8 cellular contexts compared by ENCODE assay signal in genomic region chr17:80426671-80427326, GRCh38. TPM values are rescaled to one million over a fixed set of nuclear protein-coding genes. Genes with fewer than 3 reads are reported as not detected.
DNase-seq lines count a peak whose midpoint lies in the region; ATAC-seq and TF ChIP-seq lines count a peak whose summit lies in the region.

No MANE protein-coding gene starts in this region.

- H3K4me1 Mint-ChIP-seq in T-helper 2 cell treated with Interferon-gamma antibody and Interleukin-4, amounts not matched to agents 5 μg/mL and 100 μg/mL, for 36 hours (ENCODE audit: low read depth): peaks cover 7% of the 10 kb centered on the region

- H3K36me3 ChIP-seq in BLaER1: no peaks in the 10 kb centered on the region
- H3K36me3 ChIP-seq in sigmoid colon: peaks cover 0 to 26% (median 3%) of the 10 kb centered on the region in 4 donors

- TF ChIP-seq POLR2A in sigmoid colon (IDR thresholded peaks at IDR 0.05): no peak

- H3K4me2 ChIP-seq in BLaER1: peak overlapping the region; percentile 86

- 39% methylated on average over 24 of the region's 24 CpGs for WGBS in right cardiac atrium
- WGBS in sigmoid colon, 2 donors: 38 to 43% methylated on average over 24 of the region's 24 CpGs

- no peak overlapping the region for H3K27ac Mint-ChIP-seq in T-helper 2 cell treated with Interferon-gamma antibody and Interleukin-4, amounts not matched to agents 5 μg/mL and 100 μg/mL, for 36 hours

- peaks cover 19% of the 10 kb centered on the region for H4K20me1 ChIP-seq in BLaER1

- no peaks in the 10 kb centered on the region for H3K9me3 Mint-ChIP-seq in T-helper 2 cell treated with Interferon-gamma antibody and Interleukin-4, amounts not matched to agents 5 μg/mL and 100 μg/mL, for 36 hours

- intact Hi-C loops in right cardiac atrium (cut with DNase I) (loop anchor here in 3 of 4 donors (5.0 to 10.0 kb wide), 3 partner anchors 146 to 678 kb away; no protein-coding TSS in a partner anchor), sigmoid colon (cut with DNase I) (loop anchor here (1.0 to 2.0 kb wide), 4 partner anchors 52 to 555 kb away; no protein-coding TSS in a partner anchor)

- ATAC-seq in right cardiac atrium: peak; percentile 71 to 77

- H3K27me3 ChIP-seq in BLaER1 (no peaks in the 10 kb centered on the region), right cardiac atrium (ENCODE audit: control insufficient read depth, insufficient read depth) (no peaks in the 10 kb centered on the region), sigmoid colon (no peaks in the 10 kb centered on the region)

- H3K4me3 ChIP-seq in BLaER1: no peak overlapping the region
- H3K4me3 ChIP-seq in right cardiac atrium (ENCODE audit: low read length): no peak overlapping the region
- H3K4me3 ChIP-seq in sigmoid colon: no peak overlapping the region

- H3K27ac ChIP-seq in BLaER1: no peak overlapping the region
- H3K27ac ChIP-seq in right cardiac atrium (ENCODE audit: low read length): no peak overlapping the region
- no peak overlapping the region for H3K27ac ChIP-seq in sigmoid colon

- no peaks in the 10 kb centered on the region for H3K27me3 Mint-ChIP-seq in T-helper 2 cell treated with Interferon-gamma antibody and Interleukin-4, amounts not matched to agents 5 μg/mL and 100 μg/mL, for 36 hours (ENCODE audit: low read depth)

- H3K9me3 ChIP-seq in BLaER1 (no peaks in the 10 kb centered on the region), right cardiac atrium (ENCODE audit: control insufficient read depth, low read length) (no peaks in the 10 kb centered on the region), sigmoid colon (no peaks in the 10 kb centered on the region)

- TF ChIP-seq CTCF in GM20000 (IDR thresholded peaks at IDR 0.05; ENCODE audit: extremely low read depth, missing control alignments) (peak; percentile 94), sigmoid colon (IDR thresholded peaks at IDR 0.05) (peak; percentile 93 to 98 (median 96))

- no peak overlapping the region for H3K4me3 Mint-ChIP-seq in T-helper 2 cell treated with Interferon-gamma antibody and Interleukin-4, amounts not matched to agents 5 μg/mL and 100 μg/mL, for 36 hours

- H3K4me1 ChIP-seq in BLaER1 (peaks cover 57% of the 10 kb centered on the region), right cardiac atrium (ENCODE audit: control insufficient read depth, insufficient read depth, low read length) (no peaks in the 10 kb centered on the region), sigmoid colon (peaks cover 0 to 10% (median 9%) of the 10 kb centered on the region in 4 donors)

- H3K9ac ChIP-seq in BLaER1: no peak overlapping the region

- no peak for TF ChIP-seq EP300 in sigmoid colon (IDR thresholded peaks at IDR 0.05)

- H3K36me3 Mint-ChIP-seq in T-helper 2 cell treated with Interferon-gamma antibody and Interleukin-4, amounts not matched to agents 5 μg/mL and 100 μg/mL, for 36 hours (ENCODE audit: low read depth): no peaks in the 10 kb centered on the region

- DNase-seq in GM20000 (ENCODE audit: low spot score) (peak; percentile 95), NCI-H1105 treated with DMSO at 0.1 percent for 48 hours (lab: John Stamatoyannopoulos, UW) (peak; percentile 41), amniotic epithelial cell (ENCODE audit: low read depth) (peak; percentile 31), right cardiac atrium (peak; percentile 72 to 88 (median 88)), sigmoid colon (peak; percentile 79), GF-D8 (lab: John Stamatoyannopoulos, UW) (no peak)
- DNase-seq in T-helper 2 cell treated with Interferon-gamma antibody and Interleukin-4, amounts not matched to agents 5 μg/mL and 100 μg/mL, for 36 hours (ENCODE audit: low spot score): peak; percentile 81

RNA-seq across cellular contexts. Expression of gene ENDOV, which starts 11.8 kb away (rescaled TPM):
- total RNA-seq in right cardiac atrium: 10 to 100 TPM in 2 of 4 donors, 1 to 10 TPM in 2; 8.7 to 12.1 (median 10.7) TPM
- polyA plus RNA-seq in right cardiac atrium: 7.8 TPM
- total RNA-seq in sigmoid colon: 10 to 100 TPM in 3 of 4 donors, 1 to 10 TPM in 1; 9.5 to 23.5 (median 16.7) TPM
- polyA plus RNA-seq in sigmoid colon: 10 to 100 TPM; 14.1 to 18.6 (median 17.4) TPM

RNA-seq across cellular contexts. Expression of gene NPTX1, which starts 49.6 kb away (rescaled TPM):
- not detected for total RNA-seq in right cardiac atrium
- 0.02 TPM for polyA plus RNA-seq in right cardiac atrium
- total RNA-seq in sigmoid colon: 10 to 100 TPM; 36.9 to 67.3 (median 46.0) TPM
- polyA plus RNA-seq in sigmoid colon: 1 to 10 TPM in 1 of 3 donors, under 1 TPM in 2; 0.60 to 1.9 (median 0.69) TPM

Comparison
In these comparisons a context has a peak if more than half of its experiments do, and no peak if none do; other contexts are left out.
1. RNA of gene NPTX1, which starts 49.6 kb away (total RNA-seq): 36.9 to 67.3 TPM in sigmoid colon; not detected in right cardiac atrium; every median in the first group is over 10 times any median in the second.